Comparison of ENCODE assay signal across 8 cellular contexts in genomic region chr3:46558184-46559029, GRCh38. TPM values are rescaled to one million over a fixed set of nuclear protein-coding genes. Genes with fewer than 3 reads are reported as not detected.
A peak's percentile ranks its signal among the peaks of the same experiment; 100 is the strongest.
DNase-seq lines count a peak whose midpoint lies in the region; ATAC-seq and TF ChIP-seq lines count a peak whose summit lies in the region.

No MANE protein-coding gene starts in this region.

- H3K4me1 ChIP-seq in colonic mucosa (no peaks in the 10 kb centered on the region), lower lobe of right lung (peaks cover 4% of the 10 kb centered on the region)

- peak overlapping the region in 1 of 2 donors; percentile 70 for H3K9ac ChIP-seq in colonic mucosa (ENCODE audit: low read depth in 2 of 2, low read length in 2 of 2)

- no peaks in the 10 kb centered on the region for H3K9me3 ChIP-seq in colonic mucosa
- H3K9me3 ChIP-seq in lower lobe of right lung: no peaks in the 10 kb centered on the region

- H3K27ac ChIP-seq in colonic mucosa: peak overlapping the region; percentile 48
- H3K27ac ChIP-seq in lower lobe of right lung: peak overlapping the region; percentile 15

- DNase-seq in NCI-H1930 (lab: John Stamatoyannopoulos, UW) (peak; percentile 27 to 60), colonic mucosa (peak; percentile 87), lower lobe of right lung (peak; percentile 87)
- DNase-seq in activated CD4-positive, CD25-positive, alpha-beta regulatory T cell treated with anti-CD3 and anti-CD28 coated beads, Interleukin-2, amount 50 U/mL, for 72 hours: peak; percentile 49
- DNase-seq in stimulated activated CD8-positive, alpha-beta memory T cell treated with anti-CD3 and anti-CD28 coated beads, Interleukin-12 subunit alpha, Interleukin-12 subunit beta, amount 100 ng/mL, for 1 hour (ENCODE audit: low read depth): peak; percentile 47

- no peaks in the 10 kb centered on the region for H3K27me3 ChIP-seq in colonic mucosa
- no peaks in the 10 kb centered on the region for H3K27me3 ChIP-seq in lower lobe of right lung (ENCODE audit: low read depth)

- TF ChIP-seq CTCF in GM12875 (IDR thresholded peaks at IDR 0.05; ENCODE audit: borderline replicate concordance, insufficient read depth, low read depth, low read length): peak; percentile 84
- peak; percentile 54 for TF ChIP-seq CTCF in colonic mucosa (IDR thresholded peaks at IDR 0.05)
- TF ChIP-seq CTCF in lower lobe of right lung (IDR thresholded peaks at IDR 0.05): peak; percentile 63

- H3K36me3 ChIP-seq in colonic mucosa (no peaks in the 10 kb centered on the region), lower lobe of right lung (no peaks in the 10 kb centered on the region)

- H3K4me3 ChIP-seq in GM12875 (ENCODE audit: low read depth, low read length) (peak overlapping the region; percentile 57), colonic mucosa (peak overlapping the region; percentile 27), lower lobe of right lung (peak overlapping the region; percentile 41)

- intact Hi-C loops in colonic mucosa (cut with DNase I): loop anchor here (5.0 kb wide), 2 partner anchors 69 to 71 kb away; no protein-coding TSS in a partner anchor
- intact Hi-C loops in lower lobe of right lung (cut with DNase I): no loop called here

- ATAC-seq in HG02759 (IDR thresholded peaks at IDR 0.05; ENCODE audit: unreplicated experiment) (peak; percentile 96), lower lobe of right lung (peak; percentile 97 to 98), HG03469 (IDR thresholded peaks at IDR 0.05; ENCODE audit: unreplicated experiment) (no peak)

RNA-seq across cellular contexts. Expression of gene LRRC2, which starts 7.7 kb away (rescaled TPM):
- 1 to 10 TPM in 1 of 2 donors, under 1 TPM in 1; 0.44 to 2.0 TPM for total RNA-seq in colonic mucosa
- 1.2 TPM for total RNA-seq in lower lobe of right lung

RNA-seq across cellular contexts. Expression of gene FAM240A, which starts 53.9 kb away (rescaled TPM):
- not detected for total RNA-seq in colonic mucosa
- not detected for total RNA-seq in lower lobe of right lung
